16 cellular contexts compared by ENCODE assay signal in the genomic region with DNA sequence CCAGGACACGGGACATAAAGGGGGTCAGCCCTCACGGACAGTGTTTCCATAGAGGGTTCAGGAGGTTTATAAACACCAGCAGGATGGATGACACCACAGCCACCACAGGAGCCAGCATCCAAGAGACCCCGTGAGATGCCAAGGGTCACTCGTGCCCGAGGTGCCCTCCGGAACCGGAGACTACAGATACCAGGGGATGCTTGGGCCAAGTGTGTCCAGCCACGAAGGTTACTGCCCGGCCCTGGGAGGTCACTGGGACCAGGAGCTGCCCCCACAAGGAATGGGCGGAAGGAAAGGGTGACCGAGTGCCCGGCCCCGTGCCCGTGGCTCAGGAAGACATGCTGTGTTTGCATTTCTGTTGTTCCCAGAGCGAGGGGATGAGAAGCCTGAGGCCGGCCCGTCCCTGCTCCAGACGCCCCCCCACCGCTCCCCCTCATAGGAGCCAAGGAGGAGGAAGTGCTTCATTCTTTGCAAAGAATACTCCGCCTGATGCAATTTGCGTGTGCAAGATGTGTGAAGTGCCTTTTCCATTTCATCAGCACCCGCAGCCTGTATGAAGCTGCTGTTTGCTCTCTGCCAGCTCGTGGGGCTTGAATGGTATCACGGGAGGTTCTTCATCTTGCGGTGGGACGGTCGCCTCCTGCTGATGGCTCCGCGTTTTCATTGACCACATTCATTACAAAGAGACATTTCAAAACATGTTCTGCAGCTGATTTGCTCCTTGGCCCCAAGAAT.
A peak's percentile ranks its signal among the peaks of the same experiment; 100 is the strongest.
DNase-seq lines count a peak whose midpoint lies in the region; ATAC-seq, FAIRE-seq and TF ChIP-seq lines count a peak whose summit lies in the region.
"Had no signal": no experiment of that assay in that cellular context is flagged by ENCODE, and none has a peak within 500 bp of the region (broad histone marks: within the 10 kb centered on the region; RNA-seq: fewer than 3 reads in every experiment).

No MANE protein-coding gene starts in this region.

- no peak overlapping the region for H2AFZ ChIP-seq in K562 (ENCODE audit: low read depth, low read length)

- DNase-seq in K562 (ENCODE audit: extremely low read depth in 1 of 4, low spot score in 3 of 4) (no peak), mesendoderm (peak; percentile 85), epidermal melanocyte (ENCODE audit: insufficient read length, low spot score) (no peak), kidney glomerular epithelial cell (lab: John Stamatoyannopoulos, UW) (no peak)
- DNase-seq in activated CD4-positive, alpha-beta T cell treated with anti-CD3 and anti-CD28 coated beads, Interleukin-2, amount 10 ng/mL, durations not matched to agents 24 days and 14 days, result no peak
- DNase-seq: activated CD8-positive, alpha-beta T cell treated with anti-CD3 and anti-CD28 coated beads for 36 hours; GF-D8; MM.1S; NCI-H2171; NCI-H82; stimulated activated CD4-positive, alpha-beta T cell treated with anti-CD3 and anti-CD28 coated beads, Interleukin-2, amount 100 ng/mL, for 48 hours had no signal

- H3K4me1 Mint-ChIP-seq in activated CD4-positive, alpha-beta T cell treated with anti-CD3 and anti-CD28 coated beads, Interleukin-2, amount 10 ng/mL, durations not matched to agents 24 days and 14 days, result no peaks in the 10 kb centered on the region
- H3K4me1 Mint-ChIP-seq: memory B cell had no signal

- 0 out of 22 replicates have a peak overlapping the region, but pooled peaks of 2 of the 11 experiments have one; percentile 12 to 19 for H3K9ac ChIP-seq in BLaER1 treated with 17β-estradiol and CSF1 and Interleukin-3, amounts not matched to agents 10 nM and 100 nM
- H3K9ac ChIP-seq in HUES6 (ENCODE audit: low read length), result peak overlapping the region; percentile 5
- no peak overlapping the region for H3K9ac ChIP-seq in K562 (ENCODE audit: insufficient read depth in 1 of 2, low read depth in 2 of 2, low read length in 2 of 2)
- no peak overlapping the region for H3K9ac ChIP-seq in mesendoderm (ENCODE audit: low read length)

- no peaks in the 10 kb centered on the region for H3K9me3 ChIP-seq in BLaER1 treated with 17β-estradiol and CSF1 and Interleukin-3, amounts not matched to agents 10 nM and 100 nM (replicated peaks in 1 of 11)
- no peaks in the 10 kb centered on the region for H3K9me3 ChIP-seq in HUES6 (ENCODE audit: control insufficient read depth, insufficient read depth, low read depth, low read length)
- H3K9me3 ChIP-seq in K562 (replicated peaks; ENCODE audit: control insufficient read depth, insufficient read depth, low read depth, low read length), result no peaks in the 10 kb centered on the region

- no peak overlapping the region for H4K8ac ChIP-seq in mesendoderm (ENCODE audit: low read depth, low read length)

- H3K27me3 ChIP-seq in BLaER1 treated with 17β-estradiol and CSF1 and Interleukin-3, amounts not matched to agents 10 nM and 100 nM, result peaks cover 0 to 40% (median 0%) of the 10 kb centered on the region in 11 experiments; a peak in 9 of 22 replicates
- H3K27me3 ChIP-seq in HUES6 (ENCODE audit: control insufficient read depth, insufficient read depth, low read length) (no peaks in the 10 kb centered on the region), K562 (ENCODE audit: control insufficient read depth in 2 of 2, insufficient read depth in 2 of 2, low read length in 2 of 2) (no peaks in the 10 kb centered on the region), mesendoderm (ENCODE audit: insufficient read depth, low read length, poor library complexity) (no peaks in the 10 kb centered on the region)

- H4K5ac ChIP-seq in mesendoderm (ENCODE audit: low read length), result no peak overlapping the region

- peak overlapping the region; percentile 66 for H3K23ac ChIP-seq in mesendoderm (ENCODE audit: low read length)

- H3K18ac ChIP-seq in mesendoderm (ENCODE audit: low read length), result no peak overlapping the region

- no peak overlapping the region for H3K27ac ChIP-seq in BLaER1 treated with 17β-estradiol and CSF1 and Interleukin-3, amounts not matched to agents 10 nM and 100 nM
- H3K27ac ChIP-seq in HUES6 (ENCODE audit: low read depth, low read length), result no peak overlapping the region
- no peak overlapping the region for H3K27ac ChIP-seq in K562 (ENCODE audit: extremely low read depth, low read depth, low read length)
- H3K27ac ChIP-seq in mesendoderm (ENCODE audit: low read depth, low read length), result peak overlapping the region; percentile 15

- H3K27me3 Mint-ChIP-seq in activated CD4-positive, alpha-beta T cell treated with anti-CD3 and anti-CD28 coated beads, Interleukin-2, amount 10 ng/mL, durations not matched to agents 24 days and 14 days, result no peaks in the 10 kb centered on the region
- H3K27me3 Mint-ChIP-seq: activated CD8-positive, alpha-beta T cell treated with anti-CD3 and anti-CD28 coated beads for 36 hours; memory B cell had no signal

- in situ Hi-C loops in K562 (cut with MboI), result no loop called here

- CTCF ChIA-PET in K562 (lab: Yijun Ruan, JAX; ENCODE audit: low intra/inter-chr PET ratio), result no interaction called here

- no peak overlapping the region for H3K27ac Mint-ChIP-seq in activated CD4-positive, alpha-beta T cell treated with anti-CD3 and anti-CD28 coated beads, Interleukin-2, amount 10 ng/mL, durations not matched to agents 24 days and 14 days
- H3K27ac Mint-ChIP-seq: activated CD8-positive, alpha-beta T cell treated with anti-CD3 and anti-CD28 coated beads for 36 hours; memory B cell had no signal

- peaks cover 2% of the 10 kb centered on the region for H3K36me3 Mint-ChIP-seq in activated CD4-positive, alpha-beta T cell treated with anti-CD3 and anti-CD28 coated beads, Interleukin-2, amount 10 ng/mL, durations not matched to agents 24 days and 14 days (ENCODE audit: low read depth)

- peaks cover 99 to 100% (median 100%) of the 10 kb centered on the region in 11 experiments for H4K20me1 ChIP-seq in BLaER1 treated with 17β-estradiol and CSF1 and Interleukin-3, amounts not matched to agents 10 nM and 100 nM
- H4K20me1 ChIP-seq in K562 (replicated peaks; ENCODE audit: control insufficient read depth, insufficient read depth, low read length), result 0 out of 2 replicates have a peak, but pooled peaks cover 3% of the 10 kb centered on the region

- H3K4me3 Mint-ChIP-seq in activated CD4-positive, alpha-beta T cell treated with anti-CD3 and anti-CD28 coated beads, Interleukin-2, amount 10 ng/mL, durations not matched to agents 24 days and 14 days, result no peak overlapping the region
- H3K4me3 Mint-ChIP-seq: activated CD8-positive, alpha-beta T cell treated with anti-CD3 and anti-CD28 coated beads for 36 hours; memory B cell had no signal

- H3K79me2 ChIP-seq in K562 (ENCODE audit: control insufficient read depth, insufficient read depth, low read length) (peaks cover 15% of the 10 kb centered on the region), mesendoderm (ENCODE audit: control insufficient read depth, insufficient read depth, low read length) (no peaks in the 10 kb centered on the region)

- no peak overlapping the region for H2BK5ac ChIP-seq in mesendoderm (ENCODE audit: low read length)

- H3K9me3 Mint-ChIP-seq in activated CD4-positive, alpha-beta T cell treated with anti-CD3 and anti-CD28 coated beads, Interleukin-2, amount 10 ng/mL, durations not matched to agents 24 days and 14 days, result no peaks in the 10 kb centered on the region
- H3K9me3 Mint-ChIP-seq: activated CD8-positive, alpha-beta T cell treated with anti-CD3 and anti-CD28 coated beads for 36 hours; memory B cell had no signal

- TF ChIP-seq RAD21 in K562 (CRISPR knock-in tag; conservative IDR thresholded peaks at IDR 0.05 in 1 of 2, IDR thresholded peaks at IDR 0.05 in 1 of 2), result no peak

- peaks cover 3% of the 10 kb centered on the region for H3K9me1 ChIP-seq in K562 (ENCODE audit: control insufficient read depth, insufficient read depth, low read length)

- intact Hi-C loops in K562 (cut with micrococcal nuclease), result no loop called here
- intact Hi-C loops in activated CD4-positive, alpha-beta T cell treated with anti-CD3 and anti-CD28 coated beads, Interleukin-2, amount 10 ng/mL, durations not matched to agents 24 days and 14 days (cut with micrococcal nuclease), result no loop called here

- no peak overlapping the region for H2BK120ac ChIP-seq in mesendoderm (ENCODE audit: low read depth, low read length)

- TF ChIP-seq POLR2A in K562 (conservative IDR thresholded peaks at IDR 0.05), result no peak

- H3K56ac ChIP-seq in mesendoderm (ENCODE audit: low read length), result peak overlapping the region; percentile 9

- no peak for TF ChIP-seq CTCF in K562 (IDR thresholded peaks at IDR 0.05 in 2 of 3, conservative IDR thresholded peaks at IDR 0.05 in 1 of 3; ENCODE audit: insufficient read depth in 2 of 3, low read depth in 1 of 3, low read length in 3 of 3)

- peak overlapping the region; percentile 58 for H2AK5ac ChIP-seq in mesendoderm (ENCODE audit: low read length)

- no TSS peak for BruUV-seq in K562 (replicated peaks; lab: Mats Ljungman, UMichigan)

- 93% methylated on average over 25 of the region's 29 CpGs for WGBS in K562 (ENCODE audit: insufficient coverage, low coverage, missing lambda C conversion rate)
- no CpG with 5 or more reads among the region's 29 CpGs for WGBS in mesendoderm (ENCODE audit: extremely low coverage, insufficient coverage, low lambda C conversion rate)

- H3K4me1 ChIP-seq in BLaER1 treated with 17β-estradiol and CSF1 and Interleukin-3, amounts not matched to agents 10 nM and 100 nM, result peaks cover 30 to 100% (median 89%) of the 10 kb centered on the region in 10 experiments
- H3K4me1 ChIP-seq in HUES6 (ENCODE audit: control insufficient read depth, insufficient read depth, low read length), result peaks cover 19% of the 10 kb centered on the region; the same call in 1 of the 2 replicates
- peaks cover 0 to 86% of the 10 kb centered on the region in 2 experiments; a peak in 2 of 5 replicates for H3K4me1 ChIP-seq in K562 (replicated peaks in 1 of 2; ENCODE audit: control insufficient read depth in 2 of 2, insufficient read depth in 2 of 2, low read length in 2 of 2)
- H3K4me1 ChIP-seq in mesendoderm (ENCODE audit: control insufficient read depth, low read depth, low read length), result peaks cover 4% of the 10 kb centered on the region

- no peak overlapping the region for H2BK15ac ChIP-seq in mesendoderm (replicated peaks; ENCODE audit: low read depth)

- no peak for TF ChIP-seq EP300 in K562 (IDR thresholded peaks at IDR 0.05; ENCODE audit: low read length)

- H3K4ac ChIP-seq in mesendoderm (ENCODE audit: low read depth, low read length), result no peak overlapping the region

- no peak for ATAC-seq in K562
- no peak for ATAC-seq in GM21367 (IDR thresholded peaks at IDR 0.05; ENCODE audit: unreplicated experiment)
- ATAC-seq: activated CD8-positive, alpha-beta T cell treated with anti-CD3 and anti-CD28 coated beads for 36 hours had no signal

- peaks cover 0 to 37% (median 6%) of the 10 kb centered on the region in 11 experiments; a peak in 8 of 22 replicates for H3K36me3 ChIP-seq in BLaER1 treated with 17β-estradiol and CSF1 and Interleukin-3, amounts not matched to agents 10 nM and 100 nM
- H3K36me3 ChIP-seq in HUES6 (ENCODE audit: control insufficient read depth, insufficient read depth, low read length) (no peaks in the 10 kb centered on the region), K562 (ENCODE audit: control insufficient read depth, insufficient read depth, low read length) (peaks cover 46% of the 10 kb centered on the region), mesendoderm (ENCODE audit: control insufficient read depth, insufficient read depth, low read length) (no peaks in the 10 kb centered on the region)

- POLR2A ChIA-PET in K562 (lab: Yijun Ruan, JAX), result interaction anchor here (1.3 kb wide), 1 partner anchor 8 kb away, joined by 5 read pairs; no protein-coding TSS in a partner anchor

- no peak for FAIRE-seq in K562 (lab: Jason Lieb, UNC)
- FAIRE-seq: D721Med had no signal

- H3K4me2 ChIP-seq in BLaER1 treated with 17β-estradiol and CSF1 and Interleukin-3, amounts not matched to agents 10 nM and 100 nM, result peak overlapping the region in 10 of 11 experiments; percentile 3 to 97 (median 82); a peak in 18 of 22 replicates
- H3K4me2 ChIP-seq in K562 (ENCODE audit: insufficient read depth, low read length), result no peak overlapping the region
- H3K4me2 ChIP-seq in mesendoderm (ENCODE audit: low read length), result no peak overlapping the region

- peaks cover 1% of the 10 kb centered on the region for H3K79me1 ChIP-seq in mesendoderm (ENCODE audit: low read length)

- no peak overlapping the region for H3K4me3 ChIP-seq in BLaER1 treated with 17β-estradiol and CSF1 and Interleukin-3, amounts not matched to agents 10 nM and 100 nM
- H3K4me3 ChIP-seq in HUES6 (ENCODE audit: low read depth, low read length), result no peak overlapping the region
- H3K4me3 ChIP-seq in K562, result no peak overlapping the region
- no peak overlapping the region for H3K4me3 ChIP-seq in mesendoderm (ENCODE audit: low read length)

Comparison
In these comparisons a context has a peak if more than half of its experiments do, and no peak if none do; other contexts are left out.
1. H3K4me2 ChIP-seq: peak in BLaER1 treated with 17β-estradiol and CSF1 and Interleukin-3, amounts not matched to agents 10 nM and 100 nM (10 of 11); none in K562 (single experiment) and mesendoderm (single experiment).